8 cellular contexts compared by ENCODE assay signal in genomic region chr17:64148699-64149098, GRCh38. TPM values are rescaled to one million over a fixed set of nuclear protein-coding genes. Genes with fewer than 3 reads are reported as not detected.
A peak's percentile ranks its signal among the peaks of the same experiment; 100 is the strongest.
DNase-seq lines count a peak whose midpoint lies in the region; ATAC-seq and TF ChIP-seq lines count a peak whose summit lies in the region.

No MANE protein-coding gene starts in this region.

- peak; percentile 17 for TF ChIP-seq POLR2A in GM18505 (IDR thresholded peaks at IDR 0.05; ENCODE audit: borderline replicate concordance, extremely low read depth, insufficient read depth, insufficient read length)

- H3K27me3 ChIP-seq in ascending aorta = no peaks in the 10 kb centered on the region

- peaks cover 3 to 27% of the 10 kb centered on the region in 2 donors for H3K4me1 ChIP-seq in ascending aorta

- no peaks in the 10 kb centered on the region for H3K9me3 ChIP-seq in ascending aorta

- peak; percentile 19 for DNase-seq in AG08395 (ENCODE audit: low spot score)
- peak; percentile 41 for DNase-seq in SW480 (ENCODE audit: low spot score)
- peak; percentile 22 to 41 for DNase-seq in hippocampal formation (lab: John Stamatoyannopoulos, UW)
- no peak for DNase-seq in mucosa of gallbladder (ENCODE audit: low spot score)
- DNase-seq in ascending aorta (ENCODE audit: low spot score in 2 of 2) = no peak

- H3K4me3 ChIP-seq in ascending aorta = no peak overlapping the region

- peak overlapping the region in 1 of 2 donors; percentile 35 for H3K27ac ChIP-seq in ascending aorta

- intact Hi-C loops in ascending aorta (cut with DNase I) = loop anchor here (10.0 kb wide), 1 partner anchor 356 kb away; the partner anchor contains the start of genes CEP95 and DDX5

- H3K36me3 ChIP-seq in ascending aorta = peaks cover 0 to 9% of the 10 kb centered on the region in 2 donors

- ATAC-seq in GM18505 (IDR thresholded peaks at IDR 0.05; ENCODE audit: unreplicated experiment) (no peak), GM21723 (IDR thresholded peaks at IDR 0.05; ENCODE audit: unreplicated experiment) (no peak), HG03039 (IDR thresholded peaks at IDR 0.05; ENCODE audit: unreplicated experiment) (no peak)

- peak in 1 of 3 experiments; percentile 42 for TF ChIP-seq CTCF in ascending aorta (IDR thresholded peaks at IDR 0.05)

RNA-seq across cellular contexts. Expression of gene ERN1, which starts 18.8 kb away (rescaled TPM):
- total RNA-seq in mucosa of gallbladder (41.6 TPM), ascending aorta (26.5 TPM)

Comparison
In these comparisons a context has a peak if more than half of its experiments do, and no peak if none do; other contexts are left out.
1. DNase-seq: peak in AG08395 (single experiment), SW480 (single experiment) and hippocampal formation (2 of 2); none in mucosa of gallbladder (single experiment) and ascending aorta (0 of 2).